In genomic region chr16:2194166-2194834, GRCh38 we compare ENCODE assay signal across 1 cellular context.
TF ChIP-seq lines count a peak whose summit lies in the region.

No MANE protein-coding gene starts in this region.

TF ChIP-seq in SK-N-SH treated with all-trans-retinoic acid at 6 μM for 48 hours, 23 proteins besides CTCF, POLR2A, EP300 and RAD21 (continued from another document):
- no peak for TF ChIP-seq ZC3H10 (CRISPR knock-in tag; IDR thresholded peaks at IDR 0.05)
- TF ChIP-seq ZFP3 (CRISPR knock-in tag; IDR thresholded peaks at IDR 0.05): no peak
- TF ChIP-seq BACH2 (CRISPR knock-in tag; IDR thresholded peaks at IDR 0.05; ENCODE audit: borderline replicate concordance): no peak
- TF ChIP-seq ARNTL (CRISPR knock-in tag; IDR thresholded peaks at IDR 0.05; ENCODE audit: borderline replicate concordance, low read depth): no peak
- no peak for TF ChIP-seq PPARA (CRISPR knock-in tag; IDR thresholded peaks at IDR 0.05; ENCODE audit: borderline replicate concordance)
- no peak for TF ChIP-seq ZFP30 (CRISPR knock-in tag; IDR thresholded peaks at IDR 0.05)
- TF ChIP-seq POU6F1 (CRISPR knock-in tag; IDR thresholded peaks at IDR 0.05; ENCODE audit: borderline replicate concordance, low read depth): no peak
- TF ChIP-seq GLIS3 (CRISPR knock-in tag; IDR thresholded peaks at IDR 0.05): no peak
